Comparison of ENCODE assay signal across 9 cellular contexts in genomic region chr16:87389245-87389644, GRCh38. TPM values are rescaled to one million over a fixed set of nuclear protein-coding genes. Genes with fewer than 3 reads are reported as not detected.
A peak's percentile ranks its signal among the peaks of the same experiment; 100 is the strongest.
DNase-seq lines count a peak whose midpoint lies in the region; ATAC-seq and TF ChIP-seq lines count a peak whose summit lies in the region.
"Had no signal": no experiment of that assay in that cellular context is flagged by ENCODE, and none has a peak within 500 bp of the region (broad histone marks: within the 10 kb centered on the region; RNA-seq: fewer than 3 reads in every experiment).

No MANE protein-coding gene starts in this region.

- no peak for ATAC-seq in activated naive CD8-positive, alpha-beta T cell treated with anti-CD3 and anti-CD28 coated beads, Interleukin-2, amount 50 U/mL, for 24 hours
- ATAC-seq in naive B cell (ENCODE audit: low read depth in 2 of 2): no peak
- ATAC-seq in GM18907 (IDR thresholded peaks at IDR 0.05; ENCODE audit: unreplicated experiment): no peak
- ATAC-seq in HG03378 (IDR thresholded peaks at IDR 0.05; ENCODE audit: unreplicated experiment): no peak

- no peak overlapping the region for H3K4me3 ChIP-seq in A673 (ENCODE audit: low read depth, low read length, poor library complexity, severe bottlenecking)

- H3K27ac Mint-ChIP-seq in IgD-negative memory B cell: peak overlapping the region in 2 of 3 donors; percentile 31 to 46
- H3K27ac Mint-ChIP-seq in activated naive CD8-positive, alpha-beta T cell treated with anti-CD3 and anti-CD28 coated beads, Interleukin-2, amount 50 U/mL, for 24 hours: peak overlapping the region; percentile 78
- H3K27ac Mint-ChIP-seq in naive B cell: peak overlapping the region; percentile 52 to 100 (median 71)

- TF ChIP-seq CTCF in A673 (conservative IDR thresholded peaks at IDR 0.05; ENCODE audit: low read depth, low read length): no peak

- H3K27me3 Mint-ChIP-seq in IgD-negative memory B cell (no peaks in the 10 kb centered on the region), naive B cell (no peaks in the 10 kb centered on the region)
- H3K27me3 Mint-ChIP-seq in activated naive CD8-positive, alpha-beta T cell treated with anti-CD3 and anti-CD28 coated beads, Interleukin-2, amount 50 U/mL, for 24 hours: no peaks in the 10 kb centered on the region

- H3K4me1 ChIP-seq in A673 (ENCODE audit: insufficient read depth, low read length, poor library complexity, severe bottlenecking): peaks cover 39% of the 10 kb centered on the region

- CTCF ChIA-PET in A673 (lab: Charles Lee): no interaction called here

- no peaks in the 10 kb centered on the region for H3K9me3 ChIP-seq in A673 (ENCODE audit: low read depth, low read length, poor library complexity, severe bottlenecking)

- H3K36me3 Mint-ChIP-seq in IgD-negative memory B cell (peaks cover 3% of the 10 kb centered on the region), naive B cell (no peaks in the 10 kb centered on the region)
- H3K36me3 Mint-ChIP-seq in activated naive CD8-positive, alpha-beta T cell treated with anti-CD3 and anti-CD28 coated beads, Interleukin-2, amount 50 U/mL, for 24 hours (ENCODE audit: low read depth): peaks cover 4% of the 10 kb centered on the region

- H3K4me3 Mint-ChIP-seq in IgD-negative memory B cell (peak overlapping the region in 2 of 4 donors; percentile 61 to 80), naive B cell (peak overlapping the region in 2 of 8 donors; percentile 30 to 86)
- no peak overlapping the region for H3K4me3 Mint-ChIP-seq in activated naive CD8-positive, alpha-beta T cell treated with anti-CD3 and anti-CD28 coated beads, Interleukin-2, amount 50 U/mL, for 24 hours

- no peaks in the 10 kb centered on the region for H3K27me3 ChIP-seq in A673 (replicated peaks; ENCODE audit: insufficient read depth, low read depth, low read length, poor library complexity)

- H3K9me3 Mint-ChIP-seq in IgD-negative memory B cell (no peaks in the 10 kb centered on the region), naive B cell (peaks cover 0 to 3% (median 0%) of the 10 kb centered on the region in 7 donors)
- no peaks in the 10 kb centered on the region for H3K9me3 Mint-ChIP-seq in activated naive CD8-positive, alpha-beta T cell treated with anti-CD3 and anti-CD28 coated beads, Interleukin-2, amount 50 U/mL, for 24 hours

- POLR2A ChIA-PET in A673 (lab: Charles Lee; ENCODE audit: low non-redundant PET): no interaction called here

- H3K36me3 ChIP-seq in A673 (ENCODE audit: insufficient read depth, low read length, poor library complexity, severe bottlenecking): no peaks in the 10 kb centered on the region

- BruUV-seq in A673 (replicated peaks; lab: Mats Ljungman, UMichigan): no TSS peak

- intact Hi-C loops in A673 (cut with micrococcal nuclease; ENCODE audit: unreplicated experiment): no loop called here

- no peak for DNase-seq in A673 (ENCODE audit: low spot score)
- no peak for DNase-seq in activated naive CD8-positive, alpha-beta T cell treated with anti-CD3 and anti-CD28 coated beads, Interleukin-2, amount 50 U/mL, for 24 hours
- no peak for DNase-seq in naive B cell
- DNase-seq in SW 1271 (lab: John Stamatoyannopoulos, UW): no peak
- no peak for DNase-seq in NCI-H1436 (lab: John Stamatoyannopoulos, UW)
- DNase-seq: SIG-M5 had no signal

- peaks cover 28 to 42% (median 30%) of the 10 kb centered on the region in 3 donors for H3K4me1 Mint-ChIP-seq in IgD-negative memory B cell
- H3K4me1 Mint-ChIP-seq in activated naive CD8-positive, alpha-beta T cell treated with anti-CD3 and anti-CD28 coated beads, Interleukin-2, amount 50 U/mL, for 24 hours: peaks cover 54% of the 10 kb centered on the region
- H3K4me1 Mint-ChIP-seq in naive B cell: peaks cover 45 to 60% (median 57%) of the 10 kb centered on the region in 3 donors

- H3K27ac ChIP-seq in A673 (ENCODE audit: low read depth, low read length, poor library complexity, severe bottlenecking): peak overlapping the region; percentile 87

RNA-seq across cellular contexts. Expression of gene MAP1LC3B, which starts 2.9 kb away (rescaled TPM):
- total RNA-seq in A673 (2021): 68.6 and 74.7 TPM in 2 replicates
- polyA plus RNA-seq in IgD-negative memory B cell: 141 TPM
- 100 to 1,000 TPM; 142 to 196 (median 164) TPM for polyA plus RNA-seq in naive B cell (ENCODE audit: low read depth in 6 of 6)

RNA-seq across cellular contexts. Expression of gene FBXO31, which starts 5.7 kb away (rescaled TPM):
- total RNA-seq in A673 (2021): 32.2 and 34.3 TPM in 2 replicates
- 22.1 TPM for polyA plus RNA-seq in IgD-negative memory B cell
- 10 to 100 TPM in 5 of 6 donors, 1 to 10 TPM in 1; 7.5 to 23.9 (median 15.1) TPM for polyA plus RNA-seq in naive B cell (ENCODE audit: low read depth in 6 of 6)
